Comparison of ENCODE assay signal across 8 cellular contexts in genomic region chr16:58127033-58127556, GRCh38. TPM values are rescaled to one million over a fixed set of nuclear protein-coding genes. Genes with fewer than 3 reads are reported as not detected.
DNase-seq lines count a peak whose midpoint lies in the region; ATAC-seq and FAIRE-seq lines count a peak whose summit lies in the region.

No MANE protein-coding gene starts in this region.

- CTCF ChIA-PET in naive thymus-derived CD4-positive, alpha-beta T cell (lab: Charles Lee): interaction anchor here (1.0 to 1.2 kb wide), 2 partner anchors 15 to 29 kb away, joined by 3 to 4 read pairs; no protein-coding TSS in a partner anchor

- peak; percentile 58 for ATAC-seq in naive thymus-derived CD4-positive, alpha-beta T cell
- ATAC-seq in GM18511 (IDR thresholded peaks at IDR 0.05; ENCODE audit: unreplicated experiment) (no peak), esophagus mucosa (no peak)

- H3K4me1 Mint-ChIP-seq in naive thymus-derived CD4-positive, alpha-beta T cell: peaks cover 41 to 62% (median 59%) of the 10 kb centered on the region in 7 donors

- H3K4me1 ChIP-seq in duodenal mucosa (ENCODE audit: control insufficient read depth in 1 of 2, insufficient read depth in 2 of 2, low read length in 2 of 2): peaks cover 37 to 43% of the 10 kb centered on the region in 2 donors
- H3K4me1 ChIP-seq in naive thymus-derived CD4-positive, alpha-beta T cell (ENCODE audit: control insufficient read depth in 2 of 2, insufficient read depth in 2 of 2, low read length in 2 of 2): peaks cover 21 to 29% of the 10 kb centered on the region in 2 donors

- no peaks in the 10 kb centered on the region for H3K36me3 ChIP-seq in duodenal mucosa (ENCODE audit: control insufficient read depth in 1 of 2, insufficient read depth in 2 of 2, low read length in 2 of 2)
- peaks cover 0 to 3% (median 0%) of the 10 kb centered on the region in 3 experiments for H3K36me3 ChIP-seq in naive thymus-derived CD4-positive, alpha-beta T cell (ENCODE audit: control insufficient read depth in 2 of 3, insufficient read depth in 3 of 3, low read length in 3 of 3)

- peak overlapping the region; percentile 84 to 96 for H3K4me3 ChIP-seq in duodenal mucosa (ENCODE audit: low read depth in 1 of 2, low read length in 2 of 2)
- H3K4me3 ChIP-seq in naive thymus-derived CD4-positive, alpha-beta T cell (ENCODE audit: low read length): peak overlapping the region; percentile 52

- intact Hi-C loops in naive thymus-derived CD4-positive, alpha-beta T cell (cut with micrococcal nuclease): loop anchor here (2.0 to 10.0 kb wide), 6 partner anchors 110 to 825 kb away; partner anchors contain the start of genes NDRG4 (in 1 of the 2) and SETD6 (in 1 of the 2)

- peak overlapping the region; percentile 37 for H3K27ac ChIP-seq in duodenal mucosa (ENCODE audit: low read depth, low read length)
- peak overlapping the region; percentile 90 for H3K27ac ChIP-seq in naive thymus-derived CD4-positive, alpha-beta T cell (ENCODE audit: low read depth, low read length)

- peaks cover 0 to 4% (median 0%) of the 10 kb centered on the region in 11 donors for H3K9me3 Mint-ChIP-seq in naive thymus-derived CD4-positive, alpha-beta T cell

- peak overlapping the region; percentile 80 to 98 (median 94) for H3K27ac Mint-ChIP-seq in naive thymus-derived CD4-positive, alpha-beta T cell

- peak overlapping the region; percentile 89 to 96 (median 92) for H3K4me3 Mint-ChIP-seq in naive thymus-derived CD4-positive, alpha-beta T cell

- peak overlapping the region; percentile 69 to 82 for H3K9ac ChIP-seq in duodenal mucosa (ENCODE audit: low read depth in 1 of 2, low read length in 2 of 2)

- H3K9me3 ChIP-seq in duodenal mucosa (ENCODE audit: control insufficient read depth in 1 of 2, low read length in 2 of 2): no peaks in the 10 kb centered on the region
- no peaks in the 10 kb centered on the region for H3K9me3 ChIP-seq in naive thymus-derived CD4-positive, alpha-beta T cell (ENCODE audit: control insufficient read depth in 2 of 3, low read length in 3 of 3)

- no peaks in the 10 kb centered on the region for H3K27me3 Mint-ChIP-seq in naive thymus-derived CD4-positive, alpha-beta T cell

- FAIRE-seq in GM19239 (lab: Jason Lieb, UNC): peak; percentile 60

- DNase-seq in CD1c-positive myeloid dendritic cell (ENCODE audit: extremely low spot score) (peak; percentile 58), GM19239 (ENCODE audit: insufficient read length, low spot score) (no peak), SIG-M5 (lab: John Stamatoyannopoulos, UW) (peak; percentile 15), occipital lobe (lab: John Stamatoyannopoulos, UW) (no peak)
- DNase-seq in naive thymus-derived CD4-positive, alpha-beta T cell: peak in 7 of 9 donors; percentile 53 to 83 (median 71)

- H3K27me3 ChIP-seq in duodenal mucosa (ENCODE audit: control insufficient read depth in 1 of 2, insufficient read depth in 2 of 2, low read length in 2 of 2): no peaks in the 10 kb centered on the region
- H3K27me3 ChIP-seq in naive thymus-derived CD4-positive, alpha-beta T cell (ENCODE audit: control insufficient read depth in 2 of 2, insufficient read depth in 2 of 2, low read length in 2 of 2): no peaks in the 10 kb centered on the region

- POLR2A ChIA-PET in naive thymus-derived CD4-positive, alpha-beta T cell (lab: Charles Lee): interaction anchor here (0.8 kb wide), 1 partner anchor 10 kb away, joined by 3 read pairs; no protein-coding TSS in a partner anchor

- H3K36me3 Mint-ChIP-seq in naive thymus-derived CD4-positive, alpha-beta T cell: peaks cover 0 to 6% (median 0%) of the 10 kb centered on the region in 5 donors

RNA-seq across cellular contexts. Expression of gene CFAP20, which starts 2.1 kb away (rescaled TPM):
- 100 to 1,000 TPM in 2 of 5 experiments, 10 to 100 TPM in 3; 28.2 to 165 (median 40.7) TPM for total RNA-seq in naive thymus-derived CD4-positive, alpha-beta T cell
- polyA plus RNA-seq in naive thymus-derived CD4-positive, alpha-beta T cell: 10 to 100 TPM; 30.3 to 39.1 TPM
- total RNA-seq in occipital lobe (82.8 TPM), esophagus mucosa (15.8 TPM)

Comparison
In these comparisons a context has a peak if more than half of its experiments do, and no peak if none do; other contexts are left out.
1. DNase-seq: peak in CD1c-positive myeloid dendritic cell (single experiment), SIG-M5 (single experiment) and naive thymus-derived CD4-positive, alpha-beta T cell (7 of 9); none in GM19239 (single experiment) and occipital lobe (single experiment).